Comparison of ENCODE assay signal across 1 cellular context in the genomic region with DNA sequence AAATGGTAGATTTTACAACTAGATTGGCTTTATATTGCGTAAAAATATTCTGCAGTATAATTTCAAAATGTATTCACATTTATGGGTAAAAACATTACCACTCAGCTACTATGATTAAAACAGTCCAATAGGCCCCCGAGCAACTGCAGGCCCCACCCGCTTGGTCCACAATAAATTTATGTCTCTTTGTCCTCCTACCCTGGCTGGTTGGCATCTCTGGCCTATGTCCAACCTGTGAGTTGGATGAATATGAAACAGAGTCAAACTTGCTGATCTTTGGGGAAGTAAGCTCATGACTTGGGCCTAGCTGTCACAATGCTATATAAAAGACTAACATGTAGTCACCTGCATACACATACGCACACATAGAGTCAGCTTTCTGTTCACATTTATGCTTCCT.
TF ChIP-seq lines count a peak whose summit lies in the region.

No MANE protein-coding gene starts in this region.

TF ChIP-seq in A549, 52 proteins besides CTCF, POLR2A, EP300 and RAD21 (continued from another document):
- TF ChIP-seq, protein P1, sequence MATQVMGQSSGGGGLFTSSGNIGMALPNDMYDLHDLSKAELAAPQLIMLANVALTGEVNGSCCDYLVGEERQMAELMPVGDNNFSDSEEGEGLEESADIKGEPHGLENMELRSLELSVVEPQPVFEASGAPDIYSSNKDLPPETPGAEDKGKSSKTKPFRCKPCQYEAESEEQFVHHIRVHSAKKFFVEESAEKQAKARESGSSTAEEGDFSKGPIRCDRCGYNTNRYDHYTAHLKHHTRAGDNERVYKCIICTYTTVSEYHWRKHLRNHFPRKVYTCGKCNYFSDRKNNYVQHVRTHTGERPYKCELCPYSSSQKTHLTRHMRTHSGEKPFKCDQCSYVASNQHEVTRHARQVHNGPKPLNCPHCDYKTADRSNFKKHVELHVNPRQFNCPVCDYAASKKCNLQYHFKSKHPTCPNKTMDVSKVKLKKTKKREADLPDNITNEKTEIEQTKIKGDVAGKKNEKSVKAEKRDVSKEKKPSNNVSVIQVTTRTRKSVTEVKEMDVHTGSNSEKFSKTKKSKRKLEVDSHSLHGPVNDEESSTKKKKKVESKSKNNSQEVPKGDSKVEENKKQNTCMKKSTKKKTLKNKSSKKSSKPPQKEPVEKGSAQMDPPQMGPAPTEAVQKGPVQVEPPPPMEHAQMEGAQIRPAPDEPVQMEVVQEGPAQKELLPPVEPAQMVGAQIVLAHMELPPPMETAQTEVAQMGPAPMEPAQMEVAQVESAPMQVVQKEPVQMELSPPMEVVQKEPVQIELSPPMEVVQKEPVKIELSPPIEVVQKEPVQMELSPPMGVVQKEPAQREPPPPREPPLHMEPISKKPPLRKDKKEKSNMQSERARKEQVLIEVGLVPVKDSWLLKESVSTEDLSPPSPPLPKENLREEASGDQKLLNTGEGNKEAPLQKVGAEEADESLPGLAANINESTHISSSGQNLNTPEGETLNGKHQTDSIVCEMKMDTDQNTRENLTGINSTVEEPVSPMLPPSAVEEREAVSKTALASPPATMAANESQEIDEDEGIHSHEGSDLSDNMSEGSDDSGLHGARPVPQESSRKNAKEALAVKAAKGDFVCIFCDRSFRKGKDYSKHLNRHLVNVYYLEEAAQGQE (IDR thresholded peaks at IDR 0.05) = no peak
- no peak for TF ChIP-seq ZSCAN20 (CRISPR knock-in tag; IDR thresholded peaks at IDR 0.05)
- TF ChIP-seq EHF (CRISPR knock-in tag; IDR thresholded peaks at IDR 0.05) = no peak
- TF ChIP-seq, protein P2, sequence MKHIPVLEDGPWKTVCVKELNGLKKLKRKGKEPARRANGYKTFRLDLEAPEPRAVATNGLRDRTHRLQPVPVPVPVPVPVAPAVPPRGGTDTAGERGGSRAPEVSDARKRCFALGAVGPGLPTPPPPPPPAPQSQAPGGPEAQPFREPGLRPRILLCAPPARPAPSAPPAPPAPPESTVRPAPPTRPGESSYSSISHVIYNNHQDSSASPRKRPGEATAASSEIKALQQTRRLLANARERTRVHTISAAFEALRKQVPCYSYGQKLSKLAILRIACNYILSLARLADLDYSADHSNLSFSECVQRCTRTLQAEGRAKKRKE (CRISPR knock-in tag; IDR thresholded peaks at IDR 0.05; ENCODE audit: low read depth) = no peak
- TF ChIP-seq GATA3 (IDR thresholded peaks at IDR 0.05; ENCODE audit: borderline replicate concordance) = no peak
- no peak for TF ChIP-seq KDM5A (IDR thresholded peaks at IDR 0.05)
- no peak for TF ChIP-seq RCOR1 (IDR thresholded peaks at IDR 0.05; ENCODE audit: low read depth, low read length)
- TF ChIP-seq CBX2 (IDR thresholded peaks at IDR 0.05; ENCODE audit: borderline replicate concordance, low read depth) = no peak
- no peak for TF ChIP-seq MAFK (IDR thresholded peaks at IDR 0.05; ENCODE audit: partially characterized antibody)
- TF ChIP-seq HDAC2 (IDR thresholded peaks at IDR 0.05) = no peak
